Comparison of ENCODE assay signal across 1 cellular context in the genomic region with DNA sequence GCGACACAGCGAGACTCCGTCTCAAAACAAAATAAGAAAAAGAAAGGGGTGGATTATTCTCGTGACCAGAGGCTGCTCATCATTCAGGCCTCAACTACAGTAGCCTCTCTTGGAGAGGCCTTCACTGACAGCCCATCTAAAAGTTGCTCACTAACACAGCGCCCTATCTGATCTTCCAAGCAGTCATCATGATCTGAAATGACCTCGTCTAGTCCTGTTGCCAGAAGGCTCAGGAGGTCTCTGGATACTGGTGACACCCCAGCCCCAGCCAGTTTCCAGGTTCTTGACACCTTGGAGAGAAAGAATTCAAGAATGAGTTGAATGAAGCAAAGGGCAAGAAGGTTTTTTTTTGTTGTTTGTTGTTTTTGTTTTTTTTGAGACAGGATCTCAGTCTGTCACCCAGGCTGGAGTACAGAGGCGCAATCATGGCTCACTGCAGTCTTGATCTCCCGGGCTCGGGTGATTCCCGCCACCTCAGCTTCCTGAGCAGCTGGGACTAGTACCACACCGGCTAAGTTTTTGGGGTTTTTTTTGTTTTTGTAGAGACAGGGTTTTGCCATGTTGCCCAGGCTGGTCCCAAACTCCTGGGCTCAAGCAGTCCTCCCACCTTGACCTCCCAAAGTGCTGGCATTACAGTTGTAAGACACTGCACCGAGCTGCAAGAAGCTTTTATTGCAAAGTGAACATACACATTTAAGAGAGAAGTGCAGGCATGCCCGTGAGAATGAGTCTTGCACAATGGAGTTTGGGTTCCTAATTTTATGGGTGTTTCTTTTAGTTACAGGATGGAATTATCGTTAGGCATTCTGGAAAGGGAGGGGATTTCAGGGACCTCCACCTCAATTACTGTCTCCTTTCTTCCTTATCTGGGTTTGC.
TF ChIP-seq lines count a peak whose summit lies in the region.

No MANE protein-coding gene starts in this region.

TF ChIP-seq in HepG2, 621 proteins besides CTCF, POLR2A, EP300 and RAD21 (continued from another document):
- TF ChIP-seq, protein P1, sequence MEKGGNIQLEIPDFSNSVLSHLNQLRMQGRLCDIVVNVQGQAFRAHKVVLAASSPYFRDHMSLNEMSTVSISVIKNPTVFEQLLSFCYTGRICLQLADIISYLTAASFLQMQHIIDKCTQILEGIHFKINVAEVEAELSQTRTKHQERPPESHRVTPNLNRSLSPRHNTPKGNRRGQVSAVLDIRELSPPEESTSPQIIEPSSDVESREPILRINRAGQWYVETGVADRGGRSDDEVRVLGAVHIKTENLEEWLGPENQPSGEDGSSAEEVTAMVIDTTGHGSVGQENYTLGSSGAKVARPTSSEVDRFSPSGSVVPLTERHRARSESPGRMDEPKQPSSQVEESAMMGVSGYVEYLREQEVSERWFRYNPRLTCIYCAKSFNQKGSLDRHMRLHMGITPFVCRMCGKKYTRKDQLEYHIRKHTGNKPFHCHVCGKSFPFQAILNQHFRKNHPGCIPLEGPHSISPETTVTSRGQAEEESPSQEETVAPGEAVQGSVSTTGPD (CRISPR knock-in tag; IDR thresholded peaks at IDR 0.05): no peak
- TF ChIP-seq ZNF230 (CRISPR knock-in tag; IDR thresholded peaks at IDR 0.05): 0 out of 2 replicates have a peak, but pooled peaks have one; percentile 24
